Comparison of ENCODE assay signal across 14 cellular contexts in genomic region chr19:30214651-30215051, GRCh38.
DNase-seq lines count a peak whose midpoint lies in the region; ATAC-seq, FAIRE-seq and TF ChIP-seq lines count a peak whose summit lies in the region.
"Had no signal": no experiment of that assay in that cellular context is flagged by ENCODE, and none has a peak within 500 bp of the region (broad histone marks: within the 10 kb centered on the region; RNA-seq: fewer than 3 reads in every experiment).

No MANE protein-coding gene starts in this region.

- 14% methylated on average over 4 of the region's 4 CpGs for WGBS in GM12878 (ENCODE audit: insufficient coverage, insufficient replicate concordance, low lambda C conversion rate, missing lambda C conversion rate)

- BruUV-seq in GM12878 (replicated peaks; lab: Mats Ljungman, UMichigan) (no TSS peak), MCF 10A (replicated peaks; lab: Mats Ljungman, UMichigan) (no TSS peak)

- no peak overlapping the region for H3K9ac ChIP-seq in GM12878 (ENCODE audit: control insufficient read depth, insufficient read depth, low read length)

- H3K36me3 ChIP-seq in GM12878 (ENCODE audit: control insufficient read depth in 2 of 2, insufficient read depth in 2 of 2, low read length in 1 of 2) = no peaks in the 10 kb centered on the region
- H3K36me3 ChIP-seq: tibial artery had no signal

- no peak for TF ChIP-seq CTCF in GM12878 (IDR thresholded peaks at IDR 0.05 in 2 of 3, conservative IDR thresholded peaks at IDR 0.05 in 1 of 3; ENCODE audit: control insufficient read depth in 2 of 3, extremely low read depth in 1 of 3, insufficient read depth in 1 of 3, low read depth in 3 of 3, low read length in 3 of 3)
- no peak for TF ChIP-seq CTCF in CD4-positive, alpha-beta T cell (IDR thresholded peaks at IDR 0.05)
- TF ChIP-seq CTCF in MCF 10A (IDR thresholded peaks at IDR 0.05; ENCODE audit: unreplicated experiment) = no peak

- no peak overlapping the region for H3K27ac ChIP-seq in GM12878 (ENCODE audit: control insufficient read depth, insufficient read depth)
- H3K27ac ChIP-seq in CD4-positive, alpha-beta T cell (ENCODE audit: low read depth, low read length) = no peak overlapping the region
- H3K27ac ChIP-seq: tibial artery had no signal

- H3K4me3 Mint-ChIP-seq in CD4-positive, alpha-beta T cell = no peak overlapping the region
- H3K4me3 Mint-ChIP-seq in MCF 10A (ENCODE audit: unreplicated experiment) = no peak overlapping the region

- DNase-seq in AG20443 (ENCODE audit: low spot score) (peak; percentile 65), MV-4-11 (lab: John Stamatoyannopoulos, UW) (peak; percentile 95), GM12878 (ENCODE audit: low read depth, low spot score) (peak; percentile 1), NCI-H82 (lab: John Stamatoyannopoulos, UW) (no peak), MCF 10A (ENCODE audit: unreplicated experiment) (no peak), NCI-H345 treated with DMSO at 0.1 percent for 48 hours (lab: John Stamatoyannopoulos, UW; ENCODE audit: unreplicated experiment) (no peak)
- DNase-seq in CD4-positive, alpha-beta T cell = no peak
- DNase-seq: activated CD4-positive, CD25-positive, alpha-beta regulatory T cell treated with anti-CD3 and anti-CD28 coated beads, Interleukin-2, amount 50 U/mL, for 72 hours; anterior cingulate cortex; hippocampal formation; NCI-H2107; tibial artery had no signal

- no peaks in the 10 kb centered on the region for H3K79me2 ChIP-seq in GM12878 (ENCODE audit: control insufficient read depth, insufficient read depth, low read length)

- TF ChIP-seq EP300 in GM12878 (IDR thresholded peaks at IDR 0.05; ENCODE audit: borderline replicate concordance in 1 of 2, control insufficient read depth in 1 of 2, low read depth in 2 of 2, low read length in 2 of 2) = no peak

- RAD21 ChIA-PET in GM12878 (lab: Charles Lee; ENCODE audit: unreplicated experiment) = no interaction called here

- H3K4me1 Mint-ChIP-seq in CD4-positive, alpha-beta T cell (ENCODE audit: low read depth) = no peaks in the 10 kb centered on the region
- no peaks in the 10 kb centered on the region for H3K4me1 Mint-ChIP-seq in MCF 10A (ENCODE audit: insufficient read depth, unreplicated experiment)

- H3K27me3 Mint-ChIP-seq in CD4-positive, alpha-beta T cell = peaks cover 44% of the 10 kb centered on the region
- H3K27me3 Mint-ChIP-seq in MCF 10A (ENCODE audit: insufficient read depth, unreplicated experiment) = no peaks in the 10 kb centered on the region

- H3K9me3 ChIP-seq in GM12878 (replicated peaks; ENCODE audit: control insufficient read depth, insufficient read depth, low read length) = no peaks in the 10 kb centered on the region
- H3K9me3 ChIP-seq in CD4-positive, alpha-beta T cell (ENCODE audit: control insufficient read depth, low read length) = no peaks in the 10 kb centered on the region
- H3K9me3 ChIP-seq: tibial artery had no signal

- SMC1A ChIA-PET in GM12878 (lab: Charles Lee; ENCODE audit: uncharacterized antibody, unreplicated experiment) = interaction anchor here (0.6 to 1.0 kb wide), 3 partner anchors 14 to 336 kb away, joined by 3 read pairs; no protein-coding TSS in a partner anchor

- H3K4me1 ChIP-seq in GM12878 (ENCODE audit: control insufficient read depth, insufficient read depth, low read length) = no peaks in the 10 kb centered on the region
- H3K4me1 ChIP-seq: tibial artery had no signal

- in situ Hi-C loops in GM12878 (cut with MboI) = no loop called here

- CTCF ChIA-PET in GM12878 (lab: Yijun Ruan, JAX) (no interaction called here), MCF 10A (lab: Yijun Ruan, JAX) (interaction anchor here (0.7 kb wide), 1 partner anchor 65 kb away, joined by 3 read pairs; no protein-coding TSS in a partner anchor)
- CTCF ChIA-PET in CD4-positive, alpha-beta T cell (lab: Charles Lee) = no interaction called here

- H3K4me2 ChIP-seq in GM12878 (ENCODE audit: control insufficient read depth, insufficient read depth) = no peak overlapping the region; the same call in 1 of the 2 replicates

- no peak for TF ChIP-seq POLR2A in GM12878 (IDR thresholded peaks at IDR 0.05; ENCODE audit: low read depth, low read length)

- H3K4me3 ChIP-seq in GM12878 = no peak overlapping the region
- H3K4me3 ChIP-seq: lung, tibial artery had no signal

- POLR2A ChIA-PET in GM12878 (lab: Charles Lee) = no interaction called here
- POLR2A ChIA-PET in CD4-positive, alpha-beta T cell (lab: Charles Lee) = no interaction called here
- POLR2A ChIA-PET in MCF 10A (lab: Yijun Ruan, JAX) = no interaction called here

- no peak overlapping the region for H3K27ac Mint-ChIP-seq in CD4-positive, alpha-beta T cell
- H3K27ac Mint-ChIP-seq in MCF 10A (ENCODE audit: low read depth, unreplicated experiment) = no peak overlapping the region

- H3K36me3 Mint-ChIP-seq in CD4-positive, alpha-beta T cell (ENCODE audit: low read depth) = no peaks in the 10 kb centered on the region
- H3K36me3 Mint-ChIP-seq in MCF 10A (ENCODE audit: insufficient read depth, unreplicated experiment) = no peaks in the 10 kb centered on the region

- H2AFZ ChIP-seq in GM12878 (ENCODE audit: control insufficient read depth, low read depth, low read length) = no peak overlapping the region; the same call in 1 of the 2 replicates

- TF ChIP-seq RAD21 in GM12878 (IDR thresholded peaks at IDR 0.05; ENCODE audit: insufficient read depth, low read depth, low read length) = no peak

- H3K9me3 Mint-ChIP-seq in CD4-positive, alpha-beta T cell = no peaks in the 10 kb centered on the region
- H3K9me3 Mint-ChIP-seq in MCF 10A (ENCODE audit: unreplicated experiment) = peaks cover 28% of the 10 kb centered on the region

- no peaks in the 10 kb centered on the region; a peak in 1 of 4 replicates for H3K27me3 ChIP-seq in GM12878 (replicated peaks in 1 of 2; ENCODE audit: control insufficient read depth in 2 of 2, insufficient read depth in 2 of 2, low read length in 1 of 2)
- peaks cover 5% of the 10 kb centered on the region for H3K27me3 ChIP-seq in CD4-positive, alpha-beta T cell (ENCODE audit: control insufficient read depth, insufficient read depth, low read length)

- FAIRE-seq in GM12878 (lab: Jason Lieb, UNC) = no peak

- ATAC-seq in GM18868 (IDR thresholded peaks at IDR 0.05; ENCODE audit: unreplicated experiment) = peak; percentile 59
- peak; percentile 53 for ATAC-seq in GM12878
- no peak for ATAC-seq in CD4-positive, alpha-beta T cell (ENCODE audit: poor library complexity)

- intact Hi-C loops in GM12878 (cut with micrococcal nuclease; ENCODE audit: unreplicated experiment) = no loop called here
- intact Hi-C loops in CD4-positive, alpha-beta T cell (cut with DNase I, micrococcal nuclease) = no loop called here
- intact Hi-C loops in MCF 10A (cut with micrococcal nuclease) = no loop called here

- no peaks in the 10 kb centered on the region for H4K20me1 ChIP-seq in GM12878 (ENCODE audit: control insufficient read depth, insufficient read depth)

TF ChIP-seq in GM12878, 131 proteins besides CTCF, POLR2A, EP300 and RAD21 (continues in another document):
- no peak for TF ChIP-seq E4F1 (IDR thresholded peaks at IDR 0.05; ENCODE audit: borderline replicate concordance, partially characterized antibody)
- no peak for TF ChIP-seq PAX5 (IDR thresholded peaks at IDR 0.05; ENCODE audit: borderline replicate concordance, low read depth, low read length)
- no peak for TF ChIP-seq ATF7 (IDR thresholded peaks at IDR 0.05; ENCODE audit: low read depth)
- no peak for TF ChIP-seq TARDBP (IDR thresholded peaks at IDR 0.05; ENCODE audit: borderline replicate concordance)
- no peak for TF ChIP-seq KAT2A (conservative IDR thresholded peaks at IDR 0.05; ENCODE audit: control insufficient read depth, low read depth, low read length)
- no peak for TF ChIP-seq IRF5 (IDR thresholded peaks at IDR 0.05; ENCODE audit: borderline replicate concordance)

Comparison
In these comparisons a context has a peak if more than half of its experiments do, and no peak if none do; other contexts are left out.
1. DNase-seq: peak in AG20443 (single experiment), MV-4-11 (single experiment) and GM12878 (single experiment); none in NCI-H82 (single experiment), CD4-positive, alpha-beta T cell (0 of 10), MCF 10A (single experiment) and NCI-H345 treated with DMSO at 0.1 percent for 48 hours (single experiment).